16 cellular contexts compared by ENCODE assay signal in genomic region chr3:73324203-73325155, GRCh38.
DNase-seq lines count a peak whose midpoint lies in the region; ATAC-seq, FAIRE-seq and TF ChIP-seq lines count a peak whose summit lies in the region.
"Had no signal": no experiment of that assay in that cellular context is flagged by ENCODE, and none has a peak within 500 bp of the region (broad histone marks: within the 10 kb centered on the region; RNA-seq: fewer than 3 reads in every experiment).

No MANE protein-coding gene starts in this region.

- no peak overlapping the region for H2AK5ac ChIP-seq in mesendoderm (ENCODE audit: low read length)

- TF ChIP-seq CTCF in HepG2 (CRISPR knock-in tag; IDR thresholded peaks at IDR 0.05) (no peak), right lobe of liver (IDR thresholded peaks at IDR 0.05) (no peak), WERI-Rb-1 (IDR thresholded peaks at IDR 0.05; ENCODE audit: low read depth, low read length) (no peak), mammary epithelial cell (conservative IDR thresholded peaks at IDR 0.05 in 1 of 2, IDR thresholded peaks at IDR 0.05 in 1 of 2; ENCODE audit: extremely low read depth in 1 of 2, insufficient read depth in 1 of 2, low read depth in 1 of 2, low read length in 2 of 2) (no peak)

- no peak overlapping the region for H4K8ac ChIP-seq in mesendoderm (ENCODE audit: low read depth, low read length)

- H2BK5ac ChIP-seq in mesendoderm (ENCODE audit: low read length), result no peak overlapping the region

- H3K79me2 ChIP-seq in HepG2 (ENCODE audit: insufficient read depth, low read length) (no peaks in the 10 kb centered on the region), mesendoderm (ENCODE audit: control insufficient read depth, insufficient read depth, low read length) (no peaks in the 10 kb centered on the region), mammary epithelial cell (ENCODE audit: insufficient read depth, low read length) (no peaks in the 10 kb centered on the region)

- H3K4me3 ChIP-seq in HepG2 (replicated peaks in 1 of 3; ENCODE audit: insufficient read depth in 1 of 3, low read depth in 2 of 3, low read length in 3 of 3) (no peak overlapping the region), right lobe of liver (no peak overlapping the region), WERI-Rb-1 (ENCODE audit: low read depth, low read length) (no peak overlapping the region), mesendoderm (ENCODE audit: low read length) (no peak overlapping the region), mammary epithelial cell (replicated peaks in 1 of 3; ENCODE audit: insufficient read depth in 1 of 3, low read depth in 2 of 3, low read length in 3 of 3) (no peak overlapping the region)
- H3K4me3 ChIP-seq: heart left ventricle, upper lobe of left lung had no signal

- no peak overlapping the region for H2BK120ac ChIP-seq in mesendoderm (ENCODE audit: low read depth, low read length)

- H3K79me1 ChIP-seq in mesendoderm (ENCODE audit: low read length), result no peaks in the 10 kb centered on the region

- TF ChIP-seq POLR2A in HepG2 (IDR thresholded peaks at IDR 0.05; ENCODE audit: insufficient read depth in 1 of 2, low read depth in 2 of 2, low read length in 2 of 2) (no peak), right lobe of liver (IDR thresholded peaks at IDR 0.05) (no peak)

- CTCF ChIA-PET in HepG2 (lab: Yijun Ruan, JAX; ENCODE audit: low intra/inter-chr PET ratio, low total read pairs), result no interaction called here
- CTCF ChIA-PET in mammary epithelial cell (lab: Charles Lee; ENCODE audit: low non-redundant PET), result no interaction called here

- H3K23ac ChIP-seq in mesendoderm (ENCODE audit: low read length), result no peak overlapping the region

- H2AFZ ChIP-seq in HepG2 (ENCODE audit: low read length), result no peak overlapping the region
- no peak overlapping the region for H2AFZ ChIP-seq in mammary epithelial cell (ENCODE audit: low read depth, low read length)

- H3K4ac ChIP-seq in mesendoderm (ENCODE audit: low read depth, low read length), result no peak overlapping the region

- ATAC-seq in HepG2, result no peak
- no peak for ATAC-seq in right lobe of liver
- ATAC-seq in activated CD4-positive, CD25-positive, alpha-beta regulatory T cell treated with anti-CD3 and anti-CD28 coated beads, Interleukin-2, amount 50 U/mL, for 24 hours, result no peak
- ATAC-seq: activated T-cell treated with anti-CD3 and anti-CD28 coated beads, Interleukin-2, amount 50 U/mL, for 4 hours; heart left ventricle; left ventricle myocardium superior; PC-3; T-cell had no signal

- no peak overlapping the region for H3K4me2 ChIP-seq in HepG2 (ENCODE audit: low read depth, low read length)
- no peak overlapping the region for H3K4me2 ChIP-seq in mesendoderm (ENCODE audit: low read length)
- H3K4me2 ChIP-seq in mammary epithelial cell (ENCODE audit: insufficient read depth, low read depth, low read length), result no peak overlapping the region

- no peak for TF ChIP-seq EP300 in HepG2 (IDR thresholded peaks at IDR 0.05; ENCODE audit: low read depth in 2 of 2, low read length in 2 of 2)
- no peak for TF ChIP-seq EP300 in HepG2 (CRISPR knock-in tag; IDR thresholded peaks at IDR 0.05; ENCODE audit: borderline replicate concordance)

- H3K27me3 ChIP-seq in HepG2 (ENCODE audit: control insufficient read depth in 1 of 2, insufficient read depth in 2 of 2, low read length in 2 of 2), result no peaks in the 10 kb centered on the region; a peak in 1 of 5 replicates
- no peaks in the 10 kb centered on the region for H3K27me3 ChIP-seq in right lobe of liver
- H3K27me3 ChIP-seq in WERI-Rb-1 (ENCODE audit: insufficient read depth, low read depth, severe bottlenecking), result no peaks in the 10 kb centered on the region
- no peaks in the 10 kb centered on the region for H3K27me3 ChIP-seq in mesendoderm (ENCODE audit: insufficient read depth, low read length, poor library complexity)
- H3K27me3 ChIP-seq in mammary epithelial cell (ENCODE audit: insufficient read depth, low read length), result no peaks in the 10 kb centered on the region
- H3K27me3 ChIP-seq: heart left ventricle, upper lobe of left lung had no signal

- H3K4me1 ChIP-seq in HepG2 (ENCODE audit: insufficient read depth, low read length), result no peaks in the 10 kb centered on the region
- no peaks in the 10 kb centered on the region for H3K4me1 ChIP-seq in right lobe of liver
- no peaks in the 10 kb centered on the region for H3K4me1 ChIP-seq in mesendoderm (ENCODE audit: control insufficient read depth, low read depth, low read length)
- H3K4me1 ChIP-seq in mammary epithelial cell (ENCODE audit: insufficient read depth, low read length), result no peaks in the 10 kb centered on the region
- H3K4me1 ChIP-seq: heart left ventricle, upper lobe of left lung had no signal

- H4K5ac ChIP-seq in mesendoderm (ENCODE audit: low read length), result no peak overlapping the region

- no peak overlapping the region for H3K27ac ChIP-seq in HepG2 (ENCODE audit: extremely low read length, insufficient read depth, low read length)
- H3K27ac ChIP-seq in right lobe of liver, result no peak overlapping the region
- H3K27ac ChIP-seq in WERI-Rb-1, result peak overlapping the region; percentile 61
- H3K27ac ChIP-seq in mesendoderm (ENCODE audit: low read depth, low read length), result no peak overlapping the region
- H3K27ac ChIP-seq in mammary epithelial cell (ENCODE audit: insufficient read depth, low read depth, low read length), result no peak overlapping the region
- H3K27ac ChIP-seq: heart left ventricle, upper lobe of left lung had no signal

- in situ Hi-C loops in HepG2 (cut with HindIII; ENCODE audit: extremely low pct_ligation_motif_present, low pct_unique_long_range_greater_than_20kb) (no loop called here), mammary epithelial cell (cut with MboI; ENCODE audit: low sequenced_read_pairs in 2 of 2) (no loop called here)

- 8% methylated on average over 5 of the region's 5 CpGs for WGBS in HepG2 (ENCODE audit: low lambda C conversion rate)
- WGBS in right lobe of liver (ENCODE audit: insufficient coverage, low coverage, low lambda C conversion rate, missing lambda C conversion rate), result 37% methylated on average over 4 of the region's 5 CpGs
- WGBS in mesendoderm (ENCODE audit: extremely low coverage, insufficient coverage, low lambda C conversion rate), result no CpG with 5 or more reads among the region's 5 CpGs
- WGBS in mammary epithelial cell (ENCODE audit: low coverage, missing lambda C conversion rate), result 70% methylated on average over 4 of the region's 5 CpGs

- no peak for TF ChIP-seq RAD21 in HepG2 (CRISPR knock-in tag; IDR thresholded peaks at IDR 0.05)

- dilution Hi-C loops in mammary epithelial cell (cut with HindIII; ENCODE audit: low sequenced_read_pairs), result loop anchor here (5.0 kb wide), 1 partner anchor 78 kb away; no protein-coding TSS in a partner anchor

- H3K36me3 ChIP-seq in HepG2 (replicated peaks in 1 of 2; ENCODE audit: control insufficient read depth in 1 of 2, insufficient read depth in 2 of 2, low read length in 2 of 2), result no peaks in the 10 kb centered on the region
- H3K36me3 ChIP-seq in right lobe of liver, result no peaks in the 10 kb centered on the region
- no peaks in the 10 kb centered on the region for H3K36me3 ChIP-seq in WERI-Rb-1
- H3K36me3 ChIP-seq in mesendoderm (ENCODE audit: control insufficient read depth, insufficient read depth, low read length), result no peaks in the 10 kb centered on the region
- no peaks in the 10 kb centered on the region for H3K36me3 ChIP-seq in mammary epithelial cell (ENCODE audit: insufficient read depth, low read length)
- H3K36me3 ChIP-seq: heart left ventricle, upper lobe of left lung had no signal

- POLR2A ChIA-PET in HepG2 (lab: Yijun Ruan, JAX), result no interaction called here

- DNase-seq in HepG2 (ENCODE audit: low spot score) (no peak), right lobe of liver (no peak), WERI-Rb-1 (peak; percentile 60), mesendoderm (peak; percentile 81), mammary epithelial cell (no peak), EL (no peak), NCI-H510A treated with DMSO at 0.1 percent for 48 hours (lab: John Stamatoyannopoulos, UW) (no peak)
- DNase-seq: activated CD4-positive, CD25-positive, alpha-beta regulatory T cell treated with anti-CD3 and anti-CD28 coated beads, Interleukin-2, amount 50 U/mL, for 72 hours; activated T-cell treated with anti-CD3 and anti-CD28 coated beads, Interleukin-2, amount 50 U/mL, for 4 hours; amygdala; heart left ventricle; left ventricle myocardium superior; PC-3; T-cell; upper lobe of left lung had no signal

- no peaks in the 10 kb centered on the region for H3K9me3 ChIP-seq in HepG2 (ENCODE audit: low read length)
- H3K9me3 ChIP-seq in right lobe of liver, result no peaks in the 10 kb centered on the region
- peaks cover 11% of the 10 kb centered on the region for H3K9me3 ChIP-seq in WERI-Rb-1 (ENCODE audit: severe bottlenecking)
- no peaks in the 10 kb centered on the region for H3K9me3 ChIP-seq in mammary epithelial cell (replicated peaks; ENCODE audit: insufficient read depth, low read length)
- H3K9me3 ChIP-seq: upper lobe of left lung had no signal

- H2BK15ac ChIP-seq in mesendoderm (replicated peaks; ENCODE audit: low read depth), result no peak overlapping the region

- no peak overlapping the region for H3K18ac ChIP-seq in mesendoderm (ENCODE audit: low read length)

- intact Hi-C loops in HepG2 (cut with micrococcal nuclease; ENCODE audit: unreplicated experiment) (no loop called here), right lobe of liver (cut with DNase I) (no loop called here), mammary epithelial cell (cut with micrococcal nuclease) (no loop called here)

- no peak overlapping the region for H3K56ac ChIP-seq in mesendoderm (ENCODE audit: low read length)

- H3K9ac ChIP-seq in HepG2 (ENCODE audit: insufficient read depth, low read depth, low read length) (no peak overlapping the region), mesendoderm (ENCODE audit: low read length) (no peak overlapping the region), mammary epithelial cell (ENCODE audit: insufficient read depth, low read length) (no peak overlapping the region)

- no peak for FAIRE-seq in HepG2 (lab: Jason Lieb, UNC)

- no peaks in the 10 kb centered on the region for H4K20me1 ChIP-seq in HepG2 (ENCODE audit: insufficient read depth, low read length)
- H4K20me1 ChIP-seq in mammary epithelial cell (ENCODE audit: insufficient read depth, low read length), result no peaks in the 10 kb centered on the region

- BruUV-seq in HepG2 (replicated peaks; lab: Mats Ljungman, UMichigan) (no TSS peak), mammary epithelial cell (replicated peaks; lab: Mats Ljungman, UMichigan) (no TSS peak)

TF ChIP-seq in HepG2, 621 proteins besides CTCF, POLR2A, EP300 and RAD21:
- no peak for TF ChIP-seq ZNF720 (CRISPR knock-in tag; IDR thresholded peaks at IDR 0.05)
- peak; percentile 45; the same call in 1 of the 2 replicates for TF ChIP-seq MAFF (IDR thresholded peaks at IDR 0.05; ENCODE audit: low read depth, low read length)
- peak; percentile 35 to 69; a peak in 2 of 4 replicates for TF ChIP-seq MAFK (conservative IDR thresholded peaks at IDR 0.05 in 1 of 2, IDR thresholded peaks at IDR 0.05 in 1 of 2; ENCODE audit: low read length in 2 of 2)
TF ChIP-seq in HepG2: peak in this region for 2.

Comparison
In these comparisons a context has a peak if more than half of its experiments do, and no peak if none do; other contexts are left out.
1. DNase-seq: peak in WERI-Rb-1 (single experiment) and mesendoderm (single experiment); none in HepG2 (single experiment), right lobe of liver (0 of 3), mammary epithelial cell (single experiment), EL (single experiment) and NCI-H510A treated with DMSO at 0.1 percent for 48 hours (single experiment).